8 cellular contexts compared by ENCODE assay signal in the genomic region with DNA sequence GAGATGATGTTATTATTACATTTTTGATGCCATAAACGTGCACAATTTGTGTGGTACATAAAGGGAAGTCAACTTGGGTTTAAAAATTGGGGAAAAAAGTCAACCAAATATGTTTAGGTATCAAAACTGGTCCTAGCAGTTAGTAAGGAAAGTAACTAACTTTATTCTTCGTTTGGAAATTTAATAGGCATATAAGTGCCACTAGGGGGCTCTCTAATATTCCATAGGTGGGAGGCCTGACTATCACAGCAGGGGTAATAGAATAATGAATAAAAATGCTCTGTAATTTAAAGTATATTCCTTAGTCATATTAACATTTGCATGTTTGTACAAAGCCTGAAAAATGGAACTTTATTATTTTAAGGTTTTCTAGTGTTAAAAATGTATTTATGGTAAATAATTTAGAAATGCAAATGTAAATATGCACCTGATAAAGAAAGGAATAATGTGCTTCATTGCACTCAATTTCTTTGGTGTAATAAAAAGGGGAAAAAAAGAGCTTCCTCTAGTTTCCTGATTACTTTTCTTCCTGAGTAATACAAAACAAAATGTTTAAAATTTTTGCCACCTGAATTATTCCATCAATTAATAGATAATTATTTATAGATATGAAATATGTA.
A peak's percentile ranks its signal among the peaks of the same experiment; 100 is the strongest.
DNase-seq lines count a peak whose midpoint lies in the region; ATAC-seq and TF ChIP-seq lines count a peak whose summit lies in the region.

No MANE protein-coding gene starts in this region.

- H3K4me3 ChIP-seq in heart right ventricle (no peak overlapping the region), HEK293 (ENCODE audit: low read depth, low read length) (no peak overlapping the region)

- no peaks in the 10 kb centered on the region for H3K4me1 Mint-ChIP-seq in MCF 10A (ENCODE audit: insufficient read depth, unreplicated experiment)

- H3K36me3 Mint-ChIP-seq in MCF 10A (ENCODE audit: insufficient read depth, unreplicated experiment): no peaks in the 10 kb centered on the region

- H3K27me3 Mint-ChIP-seq in MCF 10A (ENCODE audit: insufficient read depth, unreplicated experiment): no peaks in the 10 kb centered on the region

- DNase-seq in heart right ventricle: no peak
- no peak for DNase-seq in cardiac septum (ENCODE audit: low spot score)
- peak; percentile 27 for DNase-seq in NCI-H345 (lab: John Stamatoyannopoulos, UW)
- peak; percentile 51 for DNase-seq in MCF 10A (ENCODE audit: unreplicated experiment)
- DNase-seq in middle frontal gyrus (ENCODE audit: extremely low spot score, low spot score): peak; percentile 27
- no peak for DNase-seq in omental fat pad (ENCODE audit: low spot score)

- POLR2A ChIA-PET in HEK293 (lab: Yijun Ruan, JAX) (no interaction called here), MCF 10A (lab: Yijun Ruan, JAX) (no interaction called here)

- CTCF ChIA-PET in HEK293 (lab: Yijun Ruan, JAX) (interaction anchor here (0.5 to 4.8 kb wide), 29 partner anchors 10 to 281 kb away, joined by 3 to 69 read pairs (median 4); no protein-coding TSS in a partner anchor), MCF 10A (lab: Yijun Ruan, JAX) (interaction anchor here (0.6 to 4.8 kb wide), 9 partner anchors 9 to 208 kb away, joined by 3 to 33 read pairs (median 4); no protein-coding TSS in a partner anchor)

- no peaks in the 10 kb centered on the region for H3K9me3 Mint-ChIP-seq in MCF 10A (ENCODE audit: unreplicated experiment)

- H3K4me1 ChIP-seq in heart right ventricle (no peaks in the 10 kb centered on the region), HEK293 (ENCODE audit: control insufficient read depth, insufficient read depth, low read length) (no peaks in the 10 kb centered on the region)

- intact Hi-C loops in heart right ventricle (cut with DNase I): loop anchor here in 1 of 10 donors (10.0 kb wide), 1 partner anchor 208 kb away; no protein-coding TSS in a partner anchor
- intact Hi-C loops in cardiac septum (cut with DNase I): no loop called here
- intact Hi-C loops in MCF 10A (cut with micrococcal nuclease): loop anchor here (2.0 kb wide), 1 partner anchor 208 kb away; no protein-coding TSS in a partner anchor

- ATAC-seq in heart right ventricle (no peak), omental fat pad (ENCODE audit: low FRiP score) (no peak), HG03439 (IDR thresholded peaks at IDR 0.05; ENCODE audit: unreplicated experiment) (no peak)

- H3K4me3 Mint-ChIP-seq in MCF 10A (ENCODE audit: unreplicated experiment): no peak overlapping the region

- WGBS in heart right ventricle, 2 donors: 1 to 2% methylated on average over 2 of the region's 2 CpGs

- TF ChIP-seq CTCF in heart right ventricle (IDR thresholded peaks at IDR 0.05): peak; percentile 53 to 80 (median 74)
- no peak for TF ChIP-seq CTCF in HEK293 (tag by site-specific recombination; IDR thresholded peaks at IDR 0.05)
- TF ChIP-seq CTCF in MCF 10A (IDR thresholded peaks at IDR 0.05; ENCODE audit: unreplicated experiment): peak; percentile 37
- TF ChIP-seq CTCF in omental fat pad (IDR thresholded peaks at IDR 0.05): no peak

- no TSS peak for BruUV-seq in MCF 10A (replicated peaks; lab: Mats Ljungman, UMichigan)

- H3K36me3 ChIP-seq in heart right ventricle: no peaks in the 10 kb centered on the region
- H3K36me3 ChIP-seq in HEK293 (ENCODE audit: control insufficient read depth in 2 of 2, insufficient read depth in 1 of 2, low read length in 2 of 2): no peaks in the 10 kb centered on the region

- H3K9me3 ChIP-seq in heart right ventricle: no peaks in the 10 kb centered on the region
- no peaks in the 10 kb centered on the region for H3K9me3 ChIP-seq in HEK293 (ENCODE audit: control insufficient read depth, insufficient read depth, low read depth, low read length)

- no peak overlapping the region for H3K27ac Mint-ChIP-seq in MCF 10A (ENCODE audit: low read depth, unreplicated experiment)

- H3K27me3 ChIP-seq in heart right ventricle: no peaks in the 10 kb centered on the region

- H3K27ac ChIP-seq in heart right ventricle (no peak overlapping the region), HEK293 (ENCODE audit: extremely low read depth, low read depth, low read length) (no peak overlapping the region)

TF ChIP-seq in HEK293, 187 proteins besides CTCF, POLR2A, EP300 and RAD21:
- TF ChIP-seq ZNF626 (tag by site-specific recombination; IDR thresholded peaks at IDR 0.05) (no peak), ZNF654 (tag by site-specific recombination; IDR thresholded peaks at IDR 0.05; ENCODE audit: low read depth) (peak; percentile 68)
- TF ChIP-seq, protein P1, sequence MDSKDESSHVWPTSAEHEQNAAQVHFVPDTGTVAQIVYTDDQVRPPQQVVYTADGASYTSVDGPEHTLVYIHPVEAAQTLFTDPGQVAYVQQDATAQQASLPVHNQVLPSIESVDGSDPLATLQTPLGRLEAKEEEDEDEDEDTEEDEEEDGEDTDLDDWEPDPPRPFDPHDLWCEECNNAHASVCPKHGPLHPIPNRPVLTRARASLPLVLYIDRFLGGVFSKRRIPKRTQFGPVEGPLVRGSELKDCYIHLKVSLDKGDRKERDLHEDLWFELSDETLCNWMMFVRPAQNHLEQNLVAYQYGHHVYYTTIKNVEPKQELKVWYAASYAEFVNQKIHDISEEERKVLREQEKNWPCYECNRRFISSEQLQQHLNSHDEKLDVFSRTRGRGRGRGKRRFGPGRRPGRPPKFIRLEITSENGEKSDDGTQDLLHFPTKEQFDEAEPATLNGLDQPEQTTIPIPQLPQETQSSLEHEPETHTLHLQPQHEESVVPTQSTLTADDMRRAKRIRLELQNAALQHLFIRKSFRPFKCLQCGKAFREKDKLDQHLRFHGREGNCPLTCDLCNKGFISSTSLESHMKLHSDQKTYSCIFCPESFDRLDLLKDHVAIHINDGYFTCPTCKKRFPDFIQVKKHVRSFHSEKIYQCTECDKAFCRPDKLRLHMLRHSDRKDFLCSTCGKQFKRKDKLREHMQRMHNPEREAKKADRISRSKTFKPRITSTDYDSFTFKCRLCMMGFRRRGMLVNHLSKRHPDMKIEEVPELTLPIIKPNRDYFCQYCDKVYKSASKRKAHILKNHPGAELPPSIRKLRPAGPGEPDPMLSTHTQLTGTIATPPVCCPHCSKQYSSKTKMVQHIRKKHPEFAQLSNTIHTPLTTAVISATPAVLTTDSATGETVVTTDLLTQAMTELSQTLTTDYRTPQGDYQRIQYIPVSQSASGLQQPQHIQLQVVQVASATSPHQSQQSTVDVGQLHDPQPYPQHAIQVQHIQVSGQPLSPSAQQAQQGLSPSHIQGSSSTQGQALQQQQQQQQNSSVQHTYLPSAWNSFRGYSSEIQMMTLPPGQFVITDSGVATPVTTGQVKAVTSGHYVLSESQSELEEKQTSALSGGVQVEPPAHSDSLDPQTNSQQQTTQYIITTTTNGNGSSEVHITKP (tag by site-specific recombination; IDR thresholded peaks at IDR 0.05): peak; percentile 41; the same call in 1 of the 2 replicates
- TF ChIP-seq, protein P2, sequence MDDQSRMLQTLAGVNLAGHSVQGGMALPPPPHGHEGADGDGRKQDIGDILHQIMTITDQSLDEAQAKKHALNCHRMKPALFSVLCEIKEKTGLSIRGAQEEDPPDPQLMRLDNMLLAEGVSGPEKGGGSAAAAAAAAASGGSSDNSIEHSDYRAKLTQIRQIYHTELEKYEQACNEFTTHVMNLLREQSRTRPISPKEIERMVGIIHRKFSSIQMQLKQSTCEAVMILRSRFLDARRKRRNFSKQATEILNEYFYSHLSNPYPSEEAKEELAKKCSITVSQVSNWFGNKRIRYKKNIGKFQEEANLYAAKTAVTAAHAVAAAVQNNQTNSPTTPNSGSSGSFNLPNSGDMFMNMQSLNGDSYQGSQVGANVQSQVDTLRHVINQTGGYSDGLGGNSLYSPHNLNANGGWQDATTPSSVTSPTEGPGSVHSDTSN (CRISPR knock-in tag; IDR thresholded peaks at IDR 0.05): no peak

Comparison
In these comparisons a context has a peak if more than half of its experiments do, and no peak if none do; other contexts are left out.
1. DNase-seq: peak in NCI-H345 (single experiment), MCF 10A (single experiment) and middle frontal gyrus (single experiment); none in heart right ventricle (0 of 2), cardiac septum (single experiment) and omental fat pad (single experiment).
2. CTCF ChIP-seq: peak in heart right ventricle (9 of 9) and MCF 10A (single experiment); none in HEK293 (single experiment) and omental fat pad (0 of 3).